ENCODE assay signal across 18 cellular contexts in the genomic region with DNA sequence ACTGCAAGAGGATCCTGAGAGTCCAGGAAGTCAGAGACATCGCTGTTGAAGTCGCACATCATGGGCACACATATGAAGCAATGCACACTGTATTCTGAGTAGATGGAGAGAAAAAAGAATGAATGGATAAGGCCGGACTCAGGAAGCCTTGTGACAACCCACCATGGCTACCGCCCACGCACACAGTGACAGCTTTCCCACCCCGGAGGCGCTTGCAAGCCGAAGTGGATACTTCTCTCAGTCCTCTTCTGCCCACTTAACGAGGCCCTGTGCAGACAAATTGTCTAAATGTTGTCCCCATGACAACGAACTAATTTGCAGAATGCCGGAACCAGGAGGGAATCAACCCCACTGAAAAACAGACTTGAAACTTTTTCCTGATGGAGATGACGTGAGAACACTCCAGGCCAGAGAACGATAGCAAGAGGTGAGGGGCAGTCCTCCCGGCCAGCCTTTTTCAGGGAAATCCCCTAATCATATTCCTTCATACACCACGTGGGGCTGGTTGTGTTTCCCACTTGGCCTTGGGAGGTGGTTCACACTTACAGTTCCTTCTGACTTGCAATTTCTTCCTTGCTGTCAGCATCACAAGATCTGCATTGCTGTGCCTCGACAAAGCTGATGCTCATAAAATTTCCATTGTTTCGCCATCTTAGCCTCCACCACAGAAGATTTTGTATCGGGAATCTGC.
DNase-seq lines count a peak whose midpoint lies in the region; ATAC-seq and TF ChIP-seq lines count a peak whose summit lies in the region.
"Had no signal": no experiment of that assay in that cellular context is flagged by ENCODE, and none has a peak within 500 bp of the region (broad histone marks: within the 10 kb centered on the region; RNA-seq: fewer than 3 reads in every experiment).

No MANE protein-coding gene starts in this region.

- H4K5ac ChIP-seq in mesendoderm (ENCODE audit: low read length), result no peak overlapping the region

- H3K27me3 ChIP-seq in fibroblast of lung (ENCODE audit: control insufficient read depth, insufficient read depth, low read length), result no peaks in the 10 kb centered on the region
- no peaks in the 10 kb centered on the region for H3K27me3 ChIP-seq in mesendoderm (ENCODE audit: insufficient read depth, low read length, poor library complexity)

- H3K56ac ChIP-seq in mesendoderm (ENCODE audit: low read length), result no peak overlapping the region

- DNase-seq in AG09309 (ENCODE audit: low read depth) (peak; percentile 29), UCSD-AML1 (lab: John Stamatoyannopoulos, UW; ENCODE audit: unreplicated experiment) (peak; percentile 28), fibroblast of lung (ENCODE audit: low read depth in 2 of 2) (peak in 1 of 2 donors; percentile 38), occipital lobe (lab: John Stamatoyannopoulos, UW) (peak; percentile 28), SK-N-DZ (ENCODE audit: low spot score) (no peak), mesendoderm (no peak), OCI-LY7 (ENCODE audit: low spot score) (no peak)
- DNase-seq: activated CD4-positive, alpha-beta T cell treated with anti-CD3 and anti-CD28 coated beads for 48 hours; activated CD8-positive, alpha-beta memory T cell treated with anti-CD3 and anti-CD28 coated beads, Interleukin-2, amount 50 U/mL, for 4 hours; activated effector memory CD4-positive, alpha-beta T cell treated with anti-CD3 and anti-CD28 coated beads, Interleukin-2, amount 50 U/mL, for 16 hours; amniotic stem cell; glutamatergic neuron; NCI-H2081 treated with DMSO at 0.1 percent for 48 hours; NCI-H524 treated with DMSO at 0.1 percent for 48 hours; OCI-M1; SK-N-SH had no signal

- H4K8ac ChIP-seq in mesendoderm (ENCODE audit: low read depth, low read length), result no peak overlapping the region

- ATAC-seq in GM18867 (IDR thresholded peaks at IDR 0.05; ENCODE audit: unreplicated experiment), result no peak
- ATAC-seq: natural killer cell treated with Interleukin-12 subunit alpha and Interleukin-12 subunit beta and Interleukin-15 and Interleukin-18, amount 100 ng/mL, for 72 hours had no signal

- no peak overlapping the region for H3K23ac ChIP-seq in mesendoderm (ENCODE audit: low read length)

- H3K36me3 ChIP-seq in fibroblast of lung (ENCODE audit: control insufficient read depth, insufficient read depth, low read length) (no peaks in the 10 kb centered on the region), mesendoderm (ENCODE audit: control insufficient read depth, insufficient read depth, low read length) (no peaks in the 10 kb centered on the region), OCI-LY7 (ENCODE audit: insufficient read depth, low read length) (no peaks in the 10 kb centered on the region)

- H3K9me2 ChIP-seq in OCI-LY7 (ENCODE audit: insufficient read depth, low read length), result no peaks in the 10 kb centered on the region
- H3K9me2 ChIP-seq: SK-N-SH had no signal

- H3K4me1 ChIP-seq in fibroblast of lung (ENCODE audit: control insufficient read depth, extremely low read depth, insufficient read depth, low read length) (peaks cover 11% of the 10 kb centered on the region), mesendoderm (ENCODE audit: control insufficient read depth, low read depth, low read length) (no peaks in the 10 kb centered on the region), OCI-LY7 (ENCODE audit: insufficient read depth, low read length, poor library complexity, severe bottlenecking) (peaks cover 21% of the 10 kb centered on the region)

- no peak overlapping the region for H2BK15ac ChIP-seq in mesendoderm (replicated peaks; ENCODE audit: low read depth)

- WGBS in mesendoderm (ENCODE audit: extremely low coverage, insufficient coverage, low lambda C conversion rate), result no CpG with 5 or more reads among the region's 18 CpGs

- H4K20me1 ChIP-seq in fibroblast of lung (ENCODE audit: control insufficient read depth, extremely low read depth, insufficient read depth, low read length) (no peaks in the 10 kb centered on the region), OCI-LY7 (ENCODE audit: insufficient read depth, low read length) (no peaks in the 10 kb centered on the region)

- no peak overlapping the region for H3K4me3 ChIP-seq in AG09309 (ENCODE audit: control insufficient read depth, low read depth, low read length)
- H3K4me3 ChIP-seq in fibroblast of lung (replicated peaks in 1 of 4; ENCODE audit: control extremely low read depth in 1 of 4, insufficient read depth in 1 of 4, low read depth in 3 of 4, low read length in 4 of 4), result no peak overlapping the region
- H3K4me3 ChIP-seq in mesendoderm (ENCODE audit: low read length), result no peak overlapping the region
- H3K4me3 ChIP-seq in OCI-LY7 (ENCODE audit: low read depth, low read length, poor library complexity, severe bottlenecking), result no peak overlapping the region

- intact Hi-C loops in OCI-LY7 (cut with micrococcal nuclease; ENCODE audit: unreplicated experiment), result no loop called here

- no peak overlapping the region for H2BK120ac ChIP-seq in mesendoderm (ENCODE audit: low read depth, low read length)

- H3K79me2 ChIP-seq in fibroblast of lung (ENCODE audit: control insufficient read depth, insufficient read depth, low read length), result no peaks in the 10 kb centered on the region
- no peaks in the 10 kb centered on the region for H3K79me2 ChIP-seq in mesendoderm (ENCODE audit: control insufficient read depth, insufficient read depth, low read length)
- no peaks in the 10 kb centered on the region for H3K79me2 ChIP-seq in OCI-LY7 (ENCODE audit: insufficient read depth, low read depth, low read length)

- H3K9me3 ChIP-seq in fibroblast of lung (ENCODE audit: control insufficient read depth, insufficient read depth, low read depth, low read length) (no peaks in the 10 kb centered on the region), OCI-LY7 (ENCODE audit: low read length) (no peaks in the 10 kb centered on the region)
- H3K9me3 ChIP-seq: SK-N-SH had no signal

- H3K27ac ChIP-seq in fibroblast of lung (ENCODE audit: insufficient read depth, low read length), result no peak overlapping the region
- H3K27ac ChIP-seq in mesendoderm (ENCODE audit: low read depth, low read length), result no peak overlapping the region
- H3K27ac ChIP-seq in OCI-LY7 (ENCODE audit: low read depth, low read length, poor library complexity, severe bottlenecking), result no peak overlapping the region

- peak overlapping the region; percentile 2 for H2AFZ ChIP-seq in fibroblast of lung (ENCODE audit: low read length)
- no peak overlapping the region for H2AFZ ChIP-seq in OCI-LY7 (ENCODE audit: low read length)

- H3K4me2 ChIP-seq in fibroblast of lung (ENCODE audit: extremely low read depth, insufficient read depth, low read length), result no peak overlapping the region
- no peak overlapping the region for H3K4me2 ChIP-seq in mesendoderm (ENCODE audit: low read length)
- no peak overlapping the region for H3K4me2 ChIP-seq in OCI-LY7 (ENCODE audit: low read length)
- H3K4me2 ChIP-seq: SK-N-SH had no signal

- no peak overlapping the region for H2AK5ac ChIP-seq in mesendoderm (ENCODE audit: low read length)

- no peak for TF ChIP-seq CTCF in AG09309 (IDR thresholded peaks at IDR 0.05; ENCODE audit: control insufficient read depth, insufficient read depth, low read depth, low read length, missing control alignments)
- no peak for TF ChIP-seq CTCF in fibroblast of lung (conservative IDR thresholded peaks at IDR 0.05 in 1 of 2, IDR thresholded peaks at IDR 0.05 in 1 of 2; ENCODE audit: low read depth in 1 of 2, low read length in 2 of 2)
- TF ChIP-seq CTCF in OCI-LY7 (conservative IDR thresholded peaks at IDR 0.05; ENCODE audit: low read length), result no peak

- no peaks in the 10 kb centered on the region for H3K79me1 ChIP-seq in mesendoderm (ENCODE audit: low read length)

- no peak overlapping the region for H2BK5ac ChIP-seq in mesendoderm (ENCODE audit: low read length)

- BruUV-seq in OCI-LY7 (replicated peaks; lab: Mats Ljungman, UMichigan), result no TSS peak

- no peak overlapping the region for H3K18ac ChIP-seq in mesendoderm (ENCODE audit: low read length)

- H3K4ac ChIP-seq in mesendoderm (ENCODE audit: low read depth, low read length), result no peak overlapping the region

- CTCF ChIA-PET in OCI-LY7 (lab: Charles Lee; ENCODE audit: unreplicated experiment), result no interaction called here

- POLR2A ChIA-PET in OCI-LY7 (lab: Charles Lee), result interaction anchor here (0.6 to 1.1 kb wide), 3 partner anchors 11 to 191 kb away, joined by 3 read pairs; no protein-coding TSS in a partner anchor

- H3K9ac ChIP-seq in fibroblast of lung (ENCODE audit: insufficient read depth, low read length), result no peak overlapping the region
- no peak overlapping the region for H3K9ac ChIP-seq in mesendoderm (ENCODE audit: low read length)
- H3K9ac ChIP-seq: SK-N-SH had no signal

Comparison
In these comparisons a context has a peak if more than half of its experiments do, and no peak if none do; other contexts are left out.
1. DNase-seq: peak in AG09309 (single experiment), UCSD-AML1 (single experiment) and occipital lobe (single experiment); none in SK-N-DZ (single experiment), mesendoderm (single experiment) and OCI-LY7 (single experiment).